In genomic region chr1:53449693-53450092, GRCh38 we compare ENCODE assay signal across 17 cellular contexts. TPM values are rescaled to one million over a fixed set of nuclear protein-coding genes. Genes with fewer than 3 reads are reported as not detected.
DNase-seq lines count a peak whose midpoint lies in the region; ATAC-seq and TF ChIP-seq lines count a peak whose summit lies in the region.
"Had no signal": no experiment of that assay in that cellular context is flagged by ENCODE, and none has a peak within 500 bp of the region (broad histone marks: within the 10 kb centered on the region; RNA-seq: fewer than 3 reads in every experiment).

No MANE protein-coding gene starts in this region.

- no peaks in the 10 kb centered on the region for H3K27me3 ChIP-seq in HUES48 (ENCODE audit: control insufficient read depth, insufficient read depth, low read length)

- H3K36me3 ChIP-seq in ES-I3 (ENCODE audit: insufficient read depth, low read length) (no peaks in the 10 kb centered on the region), HUES48 (ENCODE audit: control insufficient read depth, insufficient read depth, low read length) (no peaks in the 10 kb centered on the region)

- no peaks in the 10 kb centered on the region; the same call in 1 of the 2 replicates for H3K27me3 Mint-ChIP-seq in WTC11 (ENCODE audit: low read depth)

- H3K9me3 ChIP-seq in ES-I3 (ENCODE audit: control insufficient read depth, insufficient read depth, low read length) (no peaks in the 10 kb centered on the region; the same call in 1 of the 2 replicates), HUES48 (ENCODE audit: control insufficient read depth, insufficient read depth, low read length) (no peaks in the 10 kb centered on the region; the same call in 1 of the 2 replicates)
- H3K9me3 ChIP-seq: A549 had no signal

- POLR2A ChIA-PET in WTC11 (lab: Charles Lee) = no interaction called here

- H3K4me3 ChIP-seq in HUES48 (ENCODE audit: low read depth, low read length) = no peak overlapping the region; the same call in 1 of the 2 replicates
- H3K4me3 ChIP-seq: A549 had no signal

- peaks cover 19% of the 10 kb centered on the region for H3K36me3 Mint-ChIP-seq in WTC11
- H3K36me3 Mint-ChIP-seq: T-cell had no signal

- CTCF ChIA-PET in WTC11 (lab: Charles Lee) = interaction anchor here (0.7 to 2.3 kb wide), 13 partner anchors 11 to 266 kb away, joined by 3 to 19 read pairs (median 4); no protein-coding TSS in a partner anchor

- H3K27ac Mint-ChIP-seq in WTC11 = peak overlapping the region; percentile 95
- H3K27ac Mint-ChIP-seq: T-cell had no signal

- H3K9ac ChIP-seq in ES-I3 (ENCODE audit: low read depth, low read length) (peak overlapping the region; percentile 35; the same call in 1 of the 2 replicates), HUES48 (ENCODE audit: low read depth, low read length) (0 out of 2 replicates have a peak overlapping the region, but pooled peaks have one; percentile 34)
- H3K9ac ChIP-seq: KMS-11 had no signal

- H3K27ac ChIP-seq in HUES48 (ENCODE audit: low read depth, low read length) = peak overlapping the region; percentile 92
- H3K27ac ChIP-seq: A549, HL-60, KMS-11 had no signal

- no peak for TF ChIP-seq CTCF in WTC11 (IDR thresholded peaks at IDR 0.05)

- H3K4me3 Mint-ChIP-seq in WTC11 = no peak overlapping the region; the same call in 1 of the 2 replicates
- H3K4me3 Mint-ChIP-seq: T-cell had no signal

- peak; percentile 38 for ATAC-seq in WTC11
- no peak for ATAC-seq in GM18498 (IDR thresholded peaks at IDR 0.05; ENCODE audit: unreplicated experiment)
- no peak for ATAC-seq in GM18502 (IDR thresholded peaks at IDR 0.05; ENCODE audit: poor library complexity, unreplicated experiment)
- ATAC-seq: T-cell had no signal

- peaks cover 22% of the 10 kb centered on the region for H3K9me3 Mint-ChIP-seq in WTC11

- DNase-seq in WTC11 (ENCODE audit: low spot score) = no peak
- peak; percentile 66 for DNase-seq in islet precursor cell
- no peak for DNase-seq in SKM-1 (lab: John Stamatoyannopoulos, UW; ENCODE audit: unreplicated experiment)
- DNase-seq in GF-D8 (lab: John Stamatoyannopoulos, UW) = no peak
- DNase-seq: C1 segment of cervical spinal cord, DND-41, NCI-H1105, NCI-H1930, NCI-H69 had no signal

- peaks cover 75% of the 10 kb centered on the region for H3K4me1 Mint-ChIP-seq in WTC11
- H3K4me1 Mint-ChIP-seq: T-cell had no signal

- H3K4me1 ChIP-seq in ES-I3 (ENCODE audit: insufficient read depth, low read length) = peaks cover 36% of the 10 kb centered on the region
- peaks cover 37% of the 10 kb centered on the region for H3K4me1 ChIP-seq in HUES48 (ENCODE audit: control insufficient read depth, insufficient read depth, low read length)
- H3K4me1 ChIP-seq: A549 had no signal

TF ChIP-seq in WTC11, 78 proteins besides CTCF, POLR2A, EP300 and RAD21:
- TF ChIP-seq ZNF317 (CRISPR knock-in tag; IDR thresholded peaks at IDR 0.05; ENCODE audit: borderline replicate concordance, low read depth) (no peak), ZNF232 (CRISPR knock-in tag; IDR thresholded peaks at IDR 0.05) (no peak), SOX15 (CRISPR knock-in tag; IDR thresholded peaks at IDR 0.05) (no peak), E2F4 (CRISPR knock-in tag; IDR thresholded peaks at IDR 0.05; ENCODE audit: borderline replicate concordance, low read depth) (no peak), STAT6 (CRISPR knock-in tag; conservative IDR thresholded peaks at IDR 0.05; ENCODE audit: low read depth) (no peak)
TF ChIP-seq in WTC11: peak in this region for 0.

RNA-seq across cellular contexts. Expression of gene DMRTB1, which starts 9.5 kb away (rescaled TPM):
- 0.16 to 0.18 TPM (median 0.17 TPM) in 3 replicates for total RNA-seq in WTC11 (2021)
- total RNA-seq: T-cell had no signal
